8 cellular contexts compared by ENCODE assay signal in genomic region chr1:57307382-57307781, GRCh38.
DNase-seq lines count a peak whose midpoint lies in the region; ATAC-seq and TF ChIP-seq lines count a peak whose summit lies in the region.

No MANE protein-coding gene starts in this region.

- H2BK120ac ChIP-seq in mesenchymal stem cell (ENCODE audit: low read depth, low read length) = no peak overlapping the region

- H3K79me1 ChIP-seq in mesenchymal stem cell (replicated peaks; ENCODE audit: low read length, poor library complexity, severe bottlenecking) = no peaks in the 10 kb centered on the region

- no peak overlapping the region for H2AK5ac ChIP-seq in mesenchymal stem cell (ENCODE audit: low read length, severe bottlenecking)

- peak overlapping the region; percentile 37 for H3K4me3 Mint-ChIP-seq in activated naive CD4-positive, alpha-beta T cell treated with anti-CD3 and anti-CD28 coated beads, Interleukin-2, amount 50 U/mL, for 24 hours

- H2BK15ac ChIP-seq in mesenchymal stem cell (ENCODE audit: low read depth, poor library complexity, severe bottlenecking) = no peak overlapping the region

- peaks cover 7% of the 10 kb centered on the region for H3K9me3 Mint-ChIP-seq in activated naive CD4-positive, alpha-beta T cell treated with anti-CD3 and anti-CD28 coated beads, Interleukin-2, amount 50 U/mL, for 24 hours

- WGBS in mesenchymal stem cell = 80% methylated on average over 4 of the region's 4 CpGs
- WGBS in testis, 2 donors = 77 to 81% methylated on average over 4 of the region's 4 CpGs

- ATAC-seq in GM18517 (IDR thresholded peaks at IDR 0.05; ENCODE audit: unreplicated experiment) = peak; percentile 88
- peak; percentile 67 for ATAC-seq in HG02763 (IDR thresholded peaks at IDR 0.05; ENCODE audit: unreplicated experiment)

- H3K27ac Mint-ChIP-seq in activated naive CD4-positive, alpha-beta T cell treated with anti-CD3 and anti-CD28 coated beads, Interleukin-2, amount 50 U/mL, for 24 hours = peak overlapping the region; percentile 2

- peak overlapping the region in 2 of 4 donors; percentile 68 to 79 for H3K27ac ChIP-seq in Peyer's patch
- no peak overlapping the region for H3K27ac ChIP-seq in dorsolateral prefrontal cortex
- no peak overlapping the region for H3K27ac ChIP-seq in mesenchymal stem cell (ENCODE audit: low read length, poor library complexity, severe bottlenecking)
- H3K27ac ChIP-seq in testis = no peak overlapping the region

- no peaks in the 10 kb centered on the region for H3K9me3 ChIP-seq in Peyer's patch
- H3K9me3 ChIP-seq in mesenchymal stem cell (ENCODE audit: control insufficient read depth, low read length) = peaks cover 3% of the 10 kb centered on the region
- H3K9me3 ChIP-seq in testis = no peaks in the 10 kb centered on the region

- H3K36me3 ChIP-seq in Peyer's patch (no peaks in the 10 kb centered on the region), mesenchymal stem cell (ENCODE audit: control insufficient read depth in 1 of 2, insufficient read depth in 2 of 2, low read depth in 1 of 2, low read length in 2 of 2) (no peaks in the 10 kb centered on the region), testis (ENCODE audit: low read depth, missing control alignments) (no peaks in the 10 kb centered on the region)

- H3K4me2 ChIP-seq in mesenchymal stem cell (ENCODE audit: low read length, poor library complexity, severe bottlenecking) = no peak overlapping the region

- no peaks in the 10 kb centered on the region for H3K36me3 Mint-ChIP-seq in activated naive CD4-positive, alpha-beta T cell treated with anti-CD3 and anti-CD28 coated beads, Interleukin-2, amount 50 U/mL, for 24 hours

- DNase-seq in Peyer's patch (peak; percentile 16 to 78 (median 65)), dorsolateral prefrontal cortex (no peak), mesenchymal stem cell (no peak), testis (no peak)
- DNase-seq in stimulated activated CD4-positive, alpha-beta T cell treated with anti-CD3 and anti-CD28 coated beads, TNF-alpha, amount 100 ng/mL, for 4 hours (ENCODE audit: low read depth in 3 of 3) = peak in 2 of 3 experiments; percentile 0 to 26

- H3K27me3 ChIP-seq in Peyer's patch (no peaks in the 10 kb centered on the region), dorsolateral prefrontal cortex (peaks cover 0 to 3% (median 0%) of the 10 kb centered on the region in 45 donors), mesenchymal stem cell (ENCODE audit: control insufficient read depth in 1 of 2, insufficient read depth in 1 of 2, low read length in 2 of 2) (no peaks in the 10 kb centered on the region), testis (no peaks in the 10 kb centered on the region)

- no peak overlapping the region for H4K91ac ChIP-seq in mesenchymal stem cell (ENCODE audit: low read length)

- H3K4me1 ChIP-seq in Peyer's patch = no peaks in the 10 kb centered on the region
- no peaks in the 10 kb centered on the region for H3K4me1 ChIP-seq in mesenchymal stem cell (ENCODE audit: control insufficient read depth, insufficient read depth, low read depth, low read length)
- no peaks in the 10 kb centered on the region for H3K4me1 ChIP-seq in testis

- H4K8ac ChIP-seq in mesenchymal stem cell (ENCODE audit: low read length) = no peak overlapping the region

- no peak overlapping the region for H2BK5ac ChIP-seq in mesenchymal stem cell (ENCODE audit: low read depth, low read length, poor library complexity, severe bottlenecking)

- H2BK12ac ChIP-seq in mesenchymal stem cell (ENCODE audit: low read length in 2 of 2) = no peak overlapping the region

- TF ChIP-seq CTCF in Peyer's patch (IDR thresholded peaks at IDR 0.05) = no peak
- TF ChIP-seq CTCF in dorsolateral prefrontal cortex (IDR thresholded peaks at IDR 0.05 in 54 of 56, conservative IDR thresholded peaks at IDR 0.05 in 2 of 56; ENCODE audit: low read depth in 1 of 56, partially characterized antibody in 56 of 56) = no peak
- no peak for TF ChIP-seq CTCF in testis (IDR thresholded peaks at IDR 0.05)

- H3K9ac ChIP-seq in mesenchymal stem cell (ENCODE audit: low read length) = no peak overlapping the region

- intact Hi-C loops in dorsolateral prefrontal cortex (cut with DNase I) = no loop called here
- intact Hi-C loops in testis (cut with DNase I; ENCODE audit: low total_unique reads) = no loop called here

- H2AFZ ChIP-seq in mesenchymal stem cell (ENCODE audit: low read depth, low read length) = no peak overlapping the region

- peak overlapping the region in 2 of 4 donors; percentile 1 to 43 for H3K4me3 ChIP-seq in Peyer's patch
- H3K4me3 ChIP-seq in dorsolateral prefrontal cortex = no peak overlapping the region
- H3K4me3 ChIP-seq in mesenchymal stem cell (ENCODE audit: insufficient read depth in 1 of 2, low read depth in 1 of 2, low read length in 2 of 2) = no peak overlapping the region
- no peak overlapping the region for H3K4me3 ChIP-seq in testis

- peaks cover 2% of the 10 kb centered on the region for H3K27me3 Mint-ChIP-seq in activated naive CD4-positive, alpha-beta T cell treated with anti-CD3 and anti-CD28 coated beads, Interleukin-2, amount 50 U/mL, for 24 hours

- H3K4ac ChIP-seq in mesenchymal stem cell (ENCODE audit: low read depth in 1 of 2, low read length in 2 of 2) = no peak overlapping the region

- no peak overlapping the region for H3K14ac ChIP-seq in mesenchymal stem cell (ENCODE audit: low read length in 2 of 2)

- H3K23ac ChIP-seq in mesenchymal stem cell (ENCODE audit: low read length in 2 of 2) = no peak overlapping the region

- no peak overlapping the region for H3K18ac ChIP-seq in mesenchymal stem cell (ENCODE audit: low read depth in 1 of 2, low read length in 2 of 2)

- H3K4me1 Mint-ChIP-seq in activated naive CD4-positive, alpha-beta T cell treated with anti-CD3 and anti-CD28 coated beads, Interleukin-2, amount 50 U/mL, for 24 hours = peaks cover 21% of the 10 kb centered on the region

- no peak for TF ChIP-seq POLR2A in Peyer's patch (IDR thresholded peaks at IDR 0.05)
- TF ChIP-seq POLR2A in testis (IDR thresholded peaks at IDR 0.05) = no peak

Comparison
In these comparisons a context has a peak if more than half of its experiments do, and no peak if none do; other contexts are left out.
1. DNase-seq: peak in Peyer's patch (3 of 3) and stimulated activated CD4-positive, alpha-beta T cell treated with anti-CD3 and anti-CD28 coated beads, TNF-alpha, amount 100 ng/mL, for 4 hours (2 of 3); none in dorsolateral prefrontal cortex (0 of 10), mesenchymal stem cell (single experiment) and testis (single experiment).